18 cellular contexts compared by ENCODE assay signal in the genomic region with DNA sequence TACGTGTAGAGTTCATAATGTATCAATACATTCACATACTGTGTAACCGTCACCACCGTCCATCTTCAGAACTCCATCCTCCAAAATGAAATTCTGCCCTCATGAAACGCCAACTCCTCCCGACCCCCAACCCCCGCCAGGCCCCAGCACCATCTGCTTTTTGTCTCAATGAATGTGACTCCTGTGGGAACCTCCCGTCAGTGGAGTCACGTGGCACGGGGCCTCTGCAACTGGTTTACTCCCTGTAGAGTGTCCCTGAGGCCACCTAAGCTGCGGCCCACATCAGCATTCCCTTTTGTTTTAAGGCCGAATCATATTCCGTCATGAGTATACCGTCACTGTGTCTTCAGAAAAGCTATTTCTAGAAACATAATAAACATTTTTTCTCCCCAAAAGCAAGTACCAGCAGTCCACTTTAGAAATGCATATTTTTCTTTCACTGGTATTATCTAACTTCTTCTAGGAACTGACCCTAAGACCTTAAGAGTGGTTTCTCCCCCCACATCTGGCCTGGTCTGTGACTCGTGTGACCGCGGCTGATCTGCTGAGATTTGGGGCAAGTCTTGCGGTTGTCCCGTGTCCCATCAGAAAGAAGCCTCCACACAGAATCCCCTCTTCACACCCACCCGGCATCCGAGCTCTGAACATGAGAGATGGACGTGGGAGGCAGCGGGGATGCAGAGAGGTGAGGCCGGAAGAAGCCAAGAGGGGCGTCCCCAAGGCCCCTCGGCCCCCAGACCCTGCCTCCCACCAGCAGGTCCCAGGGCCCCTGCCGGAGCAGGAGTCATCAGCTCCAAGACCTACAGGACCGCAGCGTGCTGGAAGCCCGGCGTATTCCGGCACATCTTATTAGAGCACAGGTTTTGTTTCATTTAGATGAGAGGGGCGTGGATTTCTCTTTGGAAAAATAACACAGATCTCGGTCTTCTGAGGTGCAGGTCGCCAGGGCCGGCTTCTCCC. TPM values are rescaled to one million over a fixed set of nuclear protein-coding genes. Genes with fewer than 3 reads are reported as not detected.
DNase-seq lines count a peak whose midpoint lies in the region; ATAC-seq, FAIRE-seq and TF ChIP-seq lines count a peak whose summit lies in the region.
"Had no signal": no experiment of that assay in that cellular context is flagged by ENCODE, and none has a peak within 500 bp of the region (broad histone marks: within the 10 kb centered on the region; RNA-seq: fewer than 3 reads in every experiment).

No MANE protein-coding gene starts in this region.

- peaks cover 4% of the 10 kb centered on the region for H3K9me1 ChIP-seq in K562 (ENCODE audit: control insufficient read depth, insufficient read depth, low read length)

- H3K4me2 ChIP-seq in K562 (ENCODE audit: insufficient read depth, low read length) (no peak overlapping the region), osteoblast (ENCODE audit: insufficient read depth, low read length) (no peak overlapping the region)

- CTCF ChIA-PET in K562 (lab: Yijun Ruan, JAX; ENCODE audit: low intra/inter-chr PET ratio) = no interaction called here

- DNase-seq in BE2C = peak; percentile 49
- no peak for DNase-seq in K562 (ENCODE audit: extremely low read depth in 1 of 4, low spot score in 3 of 4)
- peak; percentile 35 for DNase-seq in osteoblast (ENCODE audit: insufficient read length, low spot score, missing footprints)
- no peak for DNase-seq in T-helper 9 cell
- no peak for DNase-seq in breast epithelium (ENCODE audit: low spot score in 2 of 2)
- DNase-seq: Caco-2; CD4-positive, CD25-positive, alpha-beta regulatory T cell; DMS53; Karpas-422; MM.1S; NCI-H1092 treated with DMSO at 0.1 percent for 48 hours; NCI-H187; NCI-H446 treated with DMSO at 0.1 percent for 48 hours; PC-3 had no signal

- TF ChIP-seq POLR2A in K562 (conservative IDR thresholded peaks at IDR 0.05) = no peak
- no peak for TF ChIP-seq POLR2A in breast epithelium (IDR thresholded peaks at IDR 0.05)

- intact Hi-C loops in K562 (cut with micrococcal nuclease) (no loop called here), breast epithelium (cut with DNase I; ENCODE audit: low total_unique reads) (no loop called here)

- H3K79me2 ChIP-seq in K562 (ENCODE audit: control insufficient read depth, insufficient read depth, low read length) (no peaks in the 10 kb centered on the region), osteoblast (ENCODE audit: insufficient read depth, low read length) (no peaks in the 10 kb centered on the region)

- H3K9ac ChIP-seq in K562 (ENCODE audit: insufficient read depth in 1 of 2, low read depth in 2 of 2, low read length in 2 of 2) = no peak overlapping the region

- H2AFZ ChIP-seq in K562 (ENCODE audit: low read depth, low read length) = no peak overlapping the region
- no peak overlapping the region for H2AFZ ChIP-seq in osteoblast (ENCODE audit: low read length)

- BruUV-seq in K562 (replicated peaks; lab: Mats Ljungman, UMichigan) = no TSS peak

- WGBS in K562 (ENCODE audit: insufficient coverage, low coverage, missing lambda C conversion rate) = 2% methylated on average over 35 of the region's 35 CpGs

- FAIRE-seq in K562 (lab: Jason Lieb, UNC) = no peak
- FAIRE-seq: H1 had no signal

- H3K9me3 ChIP-seq in BE2C (no peaks in the 10 kb centered on the region), K562 (replicated peaks; ENCODE audit: control insufficient read depth, insufficient read depth, low read depth, low read length) (no peaks in the 10 kb centered on the region), osteoblast (ENCODE audit: low read depth, low read length) (no peaks in the 10 kb centered on the region), breast epithelium (no peaks in the 10 kb centered on the region)
- H3K9me3 ChIP-seq: Caco-2 had no signal

- H3K4me3 ChIP-seq in BE2C (ENCODE audit: low read depth, low read length) = no peak overlapping the region
- no peak overlapping the region for H3K4me3 ChIP-seq in K562
- no peak overlapping the region for H3K4me3 ChIP-seq in osteoblast (ENCODE audit: insufficient read depth, low read length)
- no peak overlapping the region for H3K4me3 ChIP-seq in breast epithelium
- H3K4me3 ChIP-seq: SK-N-MC had no signal

- TF ChIP-seq CTCF in BE2C (IDR thresholded peaks at IDR 0.05; ENCODE audit: low read depth, low read length) = no peak
- no peak for TF ChIP-seq CTCF in K562 (IDR thresholded peaks at IDR 0.05 in 2 of 3, conservative IDR thresholded peaks at IDR 0.05 in 1 of 3; ENCODE audit: insufficient read depth in 2 of 3, low read depth in 1 of 3, low read length in 3 of 3)
- no peak for TF ChIP-seq CTCF in osteoblast (IDR thresholded peaks at IDR 0.05; ENCODE audit: extremely low read depth, low read depth, low read length)
- TF ChIP-seq CTCF in breast epithelium (IDR thresholded peaks at IDR 0.05) = no peak

- ATAC-seq in K562 = no peak
- no peak for ATAC-seq in activated CD4-positive, CD25-positive, alpha-beta regulatory T cell treated with anti-CD3 and anti-CD28 coated beads, Interleukin-2, amount 50 U/mL, for 24 hours
- ATAC-seq: PC-3 had no signal

- POLR2A ChIA-PET in K562 (lab: Yijun Ruan, JAX) = interaction anchor here (0.6 to 1.3 kb wide), 3 partner anchors 9 to 179 kb away, joined by 3 read pairs; no protein-coding TSS in a partner anchor

- H3K4me1 ChIP-seq in BE2C (peaks cover under 1% of the 10 kb centered on the region), K562 (replicated peaks in 1 of 2; ENCODE audit: control insufficient read depth in 2 of 2, insufficient read depth in 2 of 2, low read length in 2 of 2) (peaks cover 0 to 13% of the 10 kb centered on the region in 2 experiments; a peak in 1 of 5 replicates), osteoblast (ENCODE audit: insufficient read depth, low read length) (no peaks in the 10 kb centered on the region), breast epithelium (no peaks in the 10 kb centered on the region)
- H3K4me1 ChIP-seq: Caco-2 had no signal

- TF ChIP-seq EP300 in Ishikawa (IDR thresholded peaks at IDR 0.05; ENCODE audit: borderline replicate concordance) (no peak), K562 (IDR thresholded peaks at IDR 0.05; ENCODE audit: low read length) (no peak)

- H3K27ac ChIP-seq in K562 (ENCODE audit: extremely low read depth, low read depth, low read length) (no peak overlapping the region), osteoblast (ENCODE audit: low read depth, low read length) (no peak overlapping the region), breast epithelium (no peak overlapping the region)
- H3K27ac ChIP-seq: SK-N-MC had no signal

- H4K20me1 ChIP-seq in K562 (replicated peaks; ENCODE audit: control insufficient read depth, insufficient read depth, low read length) (peaks cover 60% of the 10 kb centered on the region), osteoblast (ENCODE audit: insufficient read depth, low read length) (no peaks in the 10 kb centered on the region)

- H3K27me3 ChIP-seq in BE2C = no peaks in the 10 kb centered on the region
- peaks cover 71 to 95% of the 10 kb centered on the region in 2 experiments for H3K27me3 ChIP-seq in K562 (ENCODE audit: control insufficient read depth in 2 of 2, insufficient read depth in 2 of 2, low read length in 2 of 2)
- peaks cover 3% of the 10 kb centered on the region for H3K27me3 ChIP-seq in osteoblast (ENCODE audit: insufficient read depth, low read length)
- peaks cover 0 to 47% of the 10 kb centered on the region in 2 donors for H3K27me3 ChIP-seq in breast epithelium

- TF ChIP-seq RAD21 in Ishikawa (IDR thresholded peaks at IDR 0.05; ENCODE audit: low read depth) = no peak
- TF ChIP-seq RAD21 in K562 (CRISPR knock-in tag; conservative IDR thresholded peaks at IDR 0.05 in 1 of 2, IDR thresholded peaks at IDR 0.05 in 1 of 2) = no peak

- in situ Hi-C loops in K562 (cut with MboI) = no loop called here

- no peaks in the 10 kb centered on the region for H3K36me3 ChIP-seq in BE2C
- no peaks in the 10 kb centered on the region for H3K36me3 ChIP-seq in K562 (ENCODE audit: control insufficient read depth, insufficient read depth, low read length)
- no peaks in the 10 kb centered on the region for H3K36me3 ChIP-seq in osteoblast (ENCODE audit: insufficient read depth, low read length)
- H3K36me3 ChIP-seq in breast epithelium = no peaks in the 10 kb centered on the region

TF ChIP-seq in Ishikawa, 13 proteins besides CTCF, POLR2A, EP300 and RAD21 (continues in another document):
- TF ChIP-seq, protein P1, sequence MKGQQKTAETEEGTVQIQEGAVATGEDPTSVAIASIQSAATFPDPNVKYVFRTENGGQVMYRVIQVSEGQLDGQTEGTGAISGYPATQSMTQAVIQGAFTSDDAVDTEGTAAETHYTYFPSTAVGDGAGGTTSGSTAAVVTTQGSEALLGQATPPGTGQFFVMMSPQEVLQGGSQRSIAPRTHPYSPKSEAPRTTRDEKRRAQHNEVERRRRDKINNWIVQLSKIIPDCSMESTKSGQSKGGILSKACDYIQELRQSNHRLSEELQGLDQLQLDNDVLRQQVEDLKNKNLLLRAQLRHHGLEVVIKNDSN (IDR thresholded peaks at IDR 0.05) = peak; percentile 52; the same call in 1 of the 2 replicates

TF ChIP-seq in K562, 482 proteins besides CTCF, POLR2A, EP300 and RAD21 (continues in another document):
- peak; percentile 10; the same call in 1 of the 2 replicates for TF ChIP-seq RAD51 (IDR thresholded peaks at IDR 0.05; ENCODE audit: borderline replicate concordance, low read depth)
- TF ChIP-seq KAT2B (IDR thresholded peaks at IDR 0.05; ENCODE audit: low read depth, low read length) = no peak

RNA-seq across cellular contexts. Expression of a gene that starts 38.3 kb away (rescaled TPM):
- 1.2 TPM for polyA plus RNA-seq in BE2C (2012; ENCODE audit: insufficient read depth, insufficient read length, low read depth)
- total RNA-seq in K562 (2011; cell fraction: chromatin; rRNA removed; ENCODE audit: low replicate concordance) = not detected in 2 replicates
- total RNA-seq in K562 (2011; cell fraction: nucleolus; rRNA removed) = not detected in 2 replicates
- not detected in 2 replicates for total RNA-seq in K562 (2011; cell fraction: nucleoplasm; rRNA removed)
- total RNA-seq in K562 (2014; rRNA removed) = not detected in 2 replicates
- not detected in 2 replicates for total RNA-seq in K562 (2014; rRNA removed; fragmentation: Illumina TruSeq; extraction: Trizol)
- not detected in 2 replicates for total RNA-seq in K562 (2015; rRNA removed; fragmentation: Illumina TruSeq; extraction: Trizol)
- total RNA-seq in K562 (2021) = not detected in 2 replicates
- polyA plus RNA-seq in K562 (2011; rRNA removed) = not detected in 2 replicates
- polyA plus RNA-seq in K562 (2011; cell fraction: cytosol; rRNA removed) = not detected in 2 replicates
- polyA plus RNA-seq in K562 (2011; cell fraction: nucleus; rRNA removed) = not detected in 2 replicates
- polyA plus RNA-seq in K562 (2012) = not detected in 2 replicates
- not detected in 2 replicates for polyA plus RNA-seq in K562 (2014; fragmentation: Illumina TruSeq; extraction: Trizol)
- not detected for polyA plus RNA-seq in K562 (2014; fragmentation: Nextera tagmentation; extraction: Ambion mirVana)
- not detected in 2 replicates for polyA plus RNA-seq in K562 (2014; rRNA removed)
- polyA minus RNA-seq in K562 (2011; rRNA and poly(A)+ RNA removed) = not detected in 2 replicates
- polyA minus RNA-seq in K562 (2011; cell fraction: cytosol; rRNA and poly(A)+ RNA removed) = not detected in 2 replicates
- not detected in 2 replicates for polyA minus RNA-seq in K562 (2011; cell fraction: nucleus; rRNA and poly(A)+ RNA removed)
- total RNA-seq in osteoblast = not detected in 2 replicates
- under 1 TPM; under 0.01 to 0.32 (median 0.15) TPM for total RNA-seq in breast epithelium
- total RNA-seq: Caco-2; CD4-positive, CD25-positive, alpha-beta regulatory T cell; PC-3 had no signal

Comparison
In these comparisons a context has a peak if more than half of its experiments do, and no peak if none do; other contexts are left out.
1. DNase-seq: peak in BE2C (single experiment) and osteoblast (single experiment); none in K562 (0 of 4), T-helper 9 cell (single experiment) and breast epithelium (0 of 2).